ENCODE assay signal across 1 cellular context in genomic region chr5:52988335-52989024, GRCh38.
TF ChIP-seq lines count a peak whose summit lies in the region.

No MANE protein-coding gene starts in this region.

TF ChIP-seq in GM23338, 12 proteins besides CTCF, POLR2A, EP300 and RAD21 (continued from another document):
- TF ChIP-seq REST (IDR thresholded peaks at IDR 0.05; ENCODE audit: unreplicated experiment) = no peak
TF ChIP-seq in GM23338: peak in this region for 0.
